21 cellular contexts compared by ENCODE assay signal in genomic region chr18:50104421-50104820, GRCh38.
"Had no signal": no experiment of that assay in that cellular context is flagged by ENCODE, and none has a peak within 500 bp of the region (broad histone marks: within the 10 kb centered on the region; RNA-seq: fewer than 3 reads in every experiment).

No MANE protein-coding gene starts in this region.

- DNase-seq: effector memory CD8-positive, alpha-beta T cell; erythroblast; foreskin melanocyte; heart left ventricle; hippocampal formation; kidney glomerular epithelial cell; mucosa of descending colon; natural killer cell; ovary; sigmoid colon; small intestine; stimulated activated CD4-positive, alpha-beta T cell treated with anti-CD3 and anti-CD28 coated beads, Interleukin-12 subunit alpha, Interleukin-12 subunit beta, amount 100 ng/mL, for 4 hours; stimulated activated naive CD4-positive, alpha-beta T cell; stomach; substantia nigra; transverse colon had no signal

- H3K27ac ChIP-seq: heart left ventricle, ovary, right atrium auricular region, sigmoid colon, stomach, thoracic aorta, transverse colon had no signal

- H3K9me3 Mint-ChIP-seq: dendritic cell treated with granulocyte-macrophage colony-stimulating factor and Interleukin-4, amounts not matched to agents 40 ng/mL and 50 ng/mL, for 4 days; effector memory CD8-positive, alpha-beta T cell; natural killer cell had no signal

- H3K27ac Mint-ChIP-seq: dendritic cell treated with granulocyte-macrophage colony-stimulating factor and Interleukin-4, amounts not matched to agents 40 ng/mL and 50 ng/mL, for 4 days; effector memory CD8-positive, alpha-beta T cell; natural killer cell had no signal

- H3K4me1 ChIP-seq: right atrium auricular region, sigmoid colon, stomach had no signal

- H3K4me3 Mint-ChIP-seq: dendritic cell treated with granulocyte-macrophage colony-stimulating factor and Interleukin-4, amounts not matched to agents 40 ng/mL and 50 ng/mL, for 4 days; effector memory CD8-positive, alpha-beta T cell; natural killer cell; neural crest cell had no signal

- H3K36me3 Mint-ChIP-seq: natural killer cell had no signal

- H3K36me3 ChIP-seq: heart left ventricle, ovary, right atrium auricular region, sigmoid colon, stomach, thoracic aorta, transverse colon had no signal

- ATAC-seq: effector memory CD8-positive, alpha-beta T cell; heart left ventricle; left lobe of liver; mucosa of descending colon; natural killer cell had no signal

- H3K4me1 Mint-ChIP-seq: natural killer cell, neural crest cell had no signal

- H3K27me3 ChIP-seq: ovary, right atrium auricular region, sigmoid colon, stomach, transverse colon had no signal

- H3K4me3 ChIP-seq: heart left ventricle, mucosa of descending colon, ovary, right atrium auricular region, sigmoid colon, stomach, thoracic aorta, transverse colon had no signal

- H3K9me3 ChIP-seq: heart left ventricle, mucosa of descending colon, ovary, right atrium auricular region, sigmoid colon, stomach, thoracic aorta, transverse colon had no signal
